ENCODE assay signal across 16 cellular contexts in the genomic region with DNA sequence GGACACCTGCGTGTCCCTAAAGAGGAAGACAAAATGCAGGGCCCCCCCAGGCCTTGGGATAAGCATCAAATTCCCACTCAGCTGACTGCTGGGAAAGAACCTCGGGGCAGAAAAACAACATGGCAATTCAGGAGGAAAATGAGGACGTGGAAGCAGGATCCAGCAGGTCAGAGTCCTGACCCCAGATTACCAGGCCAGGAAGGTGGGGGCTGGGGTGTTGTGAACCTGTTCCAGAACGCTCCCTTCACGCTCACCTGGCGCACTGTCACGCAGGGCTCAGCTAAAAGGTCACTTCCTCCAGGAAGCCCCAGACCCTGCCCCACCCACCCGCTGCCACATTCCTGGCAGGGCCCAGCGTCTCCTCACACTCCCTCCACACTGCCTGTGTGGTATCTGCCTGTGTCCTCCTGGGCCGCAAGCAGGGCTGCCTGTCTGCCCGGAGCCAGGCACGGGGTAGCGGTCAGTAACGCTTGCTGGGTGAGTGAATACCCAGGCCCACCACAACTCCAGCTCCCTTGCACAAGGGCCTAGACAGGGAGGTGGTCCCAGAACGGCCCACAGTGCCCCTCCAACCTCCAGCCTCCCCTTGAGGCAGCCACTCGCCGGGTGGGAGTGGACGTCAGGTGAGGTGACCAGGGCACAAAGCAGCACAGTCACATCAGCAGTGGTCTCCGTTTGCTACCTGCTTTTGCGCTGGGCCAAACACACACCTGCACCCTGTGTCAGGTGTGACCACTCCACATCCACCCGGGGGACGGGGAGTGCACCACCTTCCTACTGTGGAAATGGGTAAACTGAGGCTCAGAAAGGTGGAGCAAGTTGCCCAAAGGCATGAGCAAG. TPM values are rescaled to one million over a fixed set of nuclear protein-coding genes. Genes with fewer than 3 reads are reported as not detected.
DNase-seq lines count a peak whose midpoint lies in the region; ATAC-seq and TF ChIP-seq lines count a peak whose summit lies in the region.
"Had no signal": no experiment of that assay in that cellular context is flagged by ENCODE, and none has a peak within 500 bp of the region (broad histone marks: within the 10 kb centered on the region; RNA-seq: fewer than 3 reads in every experiment).

No MANE protein-coding gene starts in this region.

- H3K9me3 ChIP-seq in mesenchymal stem cell (ENCODE audit: control insufficient read depth, low read length) (no peaks in the 10 kb centered on the region), transverse colon (no peaks in the 10 kb centered on the region), T-helper 17 cell (ENCODE audit: control insufficient read depth, low read length, poor library complexity, severe bottlenecking) (no peaks in the 10 kb centered on the region)
- H3K9me3 ChIP-seq: psoas muscle, tibial nerve had no signal

- intact Hi-C loops in transverse colon (cut with DNase I; ENCODE audit: low total_unique reads): no loop called here

- no peak overlapping the region for H3K14ac ChIP-seq in mesenchymal stem cell (ENCODE audit: low read length in 2 of 2)

- H3K9ac ChIP-seq in mesenchymal stem cell (ENCODE audit: low read length): no peak overlapping the region

- H3K27ac Mint-ChIP-seq in chondrocyte (ENCODE audit: unreplicated experiment) (no peak overlapping the region), T-helper 17 cell (no peak overlapping the region)
- H3K27ac Mint-ChIP-seq: activated CD8-positive, alpha-beta T cell treated with anti-CD3 and anti-CD28 coated beads, Interleukin-2, amount 10 ng/mL, durations not matched to agents 7 days and 5 days; CD8-positive, alpha-beta T cell had no signal

- TF ChIP-seq POLR2A in transverse colon (IDR thresholded peaks at IDR 0.05): peak; percentile 29

- H3K23ac ChIP-seq in mesenchymal stem cell (ENCODE audit: low read length in 2 of 2): no peak overlapping the region

- H3K4ac ChIP-seq in mesenchymal stem cell (ENCODE audit: low read depth in 1 of 2, low read length in 2 of 2): peak overlapping the region in 1 of 2 experiments; percentile 18

- H3K4me3 ChIP-seq in mesenchymal stem cell (ENCODE audit: insufficient read depth in 1 of 2, low read depth in 1 of 2, low read length in 2 of 2) (no peak overlapping the region), transverse colon (no peak overlapping the region)
- H3K4me3 ChIP-seq: psoas muscle, tibial nerve had no signal

- no peak overlapping the region for H3K18ac ChIP-seq in mesenchymal stem cell (ENCODE audit: low read depth in 1 of 2, low read length in 2 of 2)

- TF ChIP-seq EP300 in transverse colon (IDR thresholded peaks at IDR 0.05; ENCODE audit: low read depth): no peak

- H3K27me3 Mint-ChIP-seq in chondrocyte (ENCODE audit: low read depth): no peaks in the 10 kb centered on the region
- H3K27me3 Mint-ChIP-seq in T-helper 17 cell: no peaks in the 10 kb centered on the region

- no peaks in the 10 kb centered on the region for H3K36me3 Mint-ChIP-seq in chondrocyte (ENCODE audit: low read depth)
- H3K36me3 Mint-ChIP-seq in T-helper 17 cell (ENCODE audit: low read depth): no peaks in the 10 kb centered on the region
- H3K36me3 Mint-ChIP-seq: CD8-positive, alpha-beta T cell had no signal

- no peak for TF ChIP-seq CTCF in chondrocyte (IDR thresholded peaks at IDR 0.05)
- TF ChIP-seq CTCF in transverse colon (IDR thresholded peaks at IDR 0.05): no peak
- no peak for TF ChIP-seq CTCF in GM13977 (IDR thresholded peaks at IDR 0.05; ENCODE audit: extremely low read depth, insufficient read depth, missing control alignments)

- no peak overlapping the region for H2BK15ac ChIP-seq in mesenchymal stem cell (ENCODE audit: low read depth, poor library complexity, severe bottlenecking)

- no peak overlapping the region for H2AFZ ChIP-seq in mesenchymal stem cell (ENCODE audit: low read depth, low read length)

- H2BK120ac ChIP-seq in mesenchymal stem cell (ENCODE audit: low read depth, low read length): no peak overlapping the region

- DNase-seq in activated naive CD4-positive, alpha-beta T cell treated with anti-CD3 and anti-CD28 coated beads, Interleukin-2, amount 50 U/mL, for 16 hours: peak; percentile 5
- DNase-seq in activated naive CD4-positive, alpha-beta T cell (lab: John Stamatoyannopoulos, UW): no peak
- DNase-seq in chondrocyte (ENCODE audit: low spot score) (peak; percentile 77), mesenchymal stem cell (no peak), transverse colon (peak; percentile 77), GM19240 (ENCODE audit: insufficient read length, low spot score) (no peak), T-helper 17 cell (no peak), GM13977 (ENCODE audit: low spot score) (no peak)
- DNase-seq: activated CD8-positive, alpha-beta T cell treated with anti-CD3 and anti-CD28 coated beads, Interleukin-2, amount 10 ng/mL, durations not matched to agents 7 days and 5 days; CD8-positive, alpha-beta T cell; effector memory CD4-positive, alpha-beta T cell; NCI-H1436 treated with DMSO at 0.1 percent for 48 hours; NCI-H226; stimulated activated CD4-positive, alpha-beta T cell treated with anti-CD3 and anti-CD28 coated beads, Interleukin-1b, Interleukin-23, amount 100 ng/mL, for 48 hours had no signal

- no peak overlapping the region for H3K27ac ChIP-seq in mesenchymal stem cell (ENCODE audit: low read length, poor library complexity, severe bottlenecking)
- H3K27ac ChIP-seq in transverse colon: peak overlapping the region in 3 of 4 donors; percentile 10 to 48 (median 40)
- H3K27ac ChIP-seq: psoas muscle, tibial nerve had no signal

- H3K36me3 ChIP-seq in mesenchymal stem cell (ENCODE audit: control insufficient read depth in 1 of 2, insufficient read depth in 2 of 2, low read depth in 1 of 2, low read length in 2 of 2): peaks cover 0 to 48% of the 10 kb centered on the region in 2 experiments
- no peaks in the 10 kb centered on the region for H3K36me3 ChIP-seq in transverse colon
- H3K36me3 ChIP-seq: tibial nerve had no signal

- H3K4me1 ChIP-seq in mesenchymal stem cell (ENCODE audit: control insufficient read depth, insufficient read depth, low read depth, low read length) (peaks cover 84% of the 10 kb centered on the region), transverse colon (peaks cover 21 to 45% (median 38%) of the 10 kb centered on the region in 4 donors)
- H3K4me1 ChIP-seq: psoas muscle had no signal

- H3K9me3 Mint-ChIP-seq in chondrocyte (ENCODE audit: low read depth): no peaks in the 10 kb centered on the region
- H3K9me3 Mint-ChIP-seq: CD8-positive, alpha-beta T cell had no signal

- H3K79me1 ChIP-seq in mesenchymal stem cell (replicated peaks; ENCODE audit: low read length, poor library complexity, severe bottlenecking): peaks cover 1% of the 10 kb centered on the region

- in situ Hi-C loops in transverse colon (cut with MboI; ENCODE audit: low pct_ligation_motif_present in 1 of 4, low pct_unique_long_range_greater_than_20kb in 1 of 4, low sequenced_read_pairs in 3 of 4) (no loop called here), GM13977 (cut with MboI; ENCODE audit: low pct_unique_long_range_greater_than_20kb, low sequenced_read_pairs, unreplicated experiment) (no loop called here)

- no peak overlapping the region for H2BK12ac ChIP-seq in mesenchymal stem cell (ENCODE audit: low read length in 2 of 2)

- H3K4me1 Mint-ChIP-seq in chondrocyte (ENCODE audit: low read depth) (peaks cover 15% of the 10 kb centered on the region), T-helper 17 cell (peaks cover 8% of the 10 kb centered on the region)

- H3K4me3 Mint-ChIP-seq in chondrocyte (ENCODE audit: unreplicated experiment) (no peak overlapping the region), T-helper 17 cell (no peak overlapping the region)
- H3K4me3 Mint-ChIP-seq: activated CD8-positive, alpha-beta T cell treated with anti-CD3 and anti-CD28 coated beads, Interleukin-2, amount 10 ng/mL, durations not matched to agents 7 days and 5 days; CD8-positive, alpha-beta T cell had no signal

- WGBS in mesenchymal stem cell: 89% methylated on average over 22 of the region's 22 CpGs
- 58% methylated on average over 22 of the region's 22 CpGs; no CpG with 5 or more reads in 1 of the 2 donors for WGBS in transverse colon (ENCODE audit: low coverage in 1 of 2), 2 donors

- no peak overlapping the region for H2BK5ac ChIP-seq in mesenchymal stem cell (ENCODE audit: low read depth, low read length, poor library complexity, severe bottlenecking)

- no peak for ATAC-seq in T-helper 17 cell
- ATAC-seq: activated CD8-positive, alpha-beta T cell treated with anti-CD3 and anti-CD28 coated beads, Interleukin-2, amount 10 ng/mL, durations not matched to agents 7 days and 5 days; CD8-positive, alpha-beta T cell; psoas muscle had no signal

- no peak overlapping the region for H4K91ac ChIP-seq in mesenchymal stem cell (ENCODE audit: low read length)

- H3K27me3 ChIP-seq in mesenchymal stem cell (ENCODE audit: control insufficient read depth in 1 of 2, insufficient read depth in 1 of 2, low read length in 2 of 2) (no peaks in the 10 kb centered on the region), transverse colon (no peaks in the 10 kb centered on the region)
- H3K27me3 ChIP-seq: tibial nerve had no signal

- H2AK5ac ChIP-seq in mesenchymal stem cell (ENCODE audit: low read length, severe bottlenecking): peak overlapping the region; percentile 22

- H4K8ac ChIP-seq in mesenchymal stem cell (ENCODE audit: low read length): no peak overlapping the region

- H3K4me2 ChIP-seq in mesenchymal stem cell (ENCODE audit: low read length, poor library complexity, severe bottlenecking): no peak overlapping the region

RNA-seq across cellular contexts. Expression of gene VAV2, which starts 18.1 kb away (rescaled TPM):
- total RNA-seq in chondrocyte: 17.7 to 34.2 TPM (median 19.3 TPM) in 3 replicates
- polyA plus RNA-seq in mesenchymal stem cell (2013, experiment 1 of 2): 11.6 TPM
- 11.1 TPM for polyA plus RNA-seq in mesenchymal stem cell (2013, experiment 2 of 2)
- 10 to 100 TPM in 3 of 4 donors, 1 to 10 TPM in 1; 8.2 to 52.4 (median 24.5) TPM for total RNA-seq in transverse colon
- total RNA-seq in T-helper 17 cell: 1 to 10 TPM; 3.5 to 5.5 TPM

RNA-seq across cellular contexts. Expression of gene BRD3OS, which starts 51.3 kb away (rescaled TPM):
- total RNA-seq in chondrocyte: 13.7 to 27.6 TPM (median 15.7 TPM) in 3 replicates
- 23.6 TPM for polyA plus RNA-seq in mesenchymal stem cell (2013, experiment 1 of 2)
- 26.5 TPM for polyA plus RNA-seq in mesenchymal stem cell (2013, experiment 2 of 2)
- total RNA-seq in transverse colon: 1 to 10 TPM; 3.2 to 6.6 (median 4.4) TPM
- total RNA-seq in T-helper 17 cell: 10 to 100 TPM in 1 of 2 donors, 1 to 10 TPM in 1; 7.7 to 10.2 TPM

Comparison
In these comparisons a context has a peak if more than half of its experiments do, and no peak if none do; other contexts are left out.
1. DNase-seq: peak in activated naive CD4-positive, alpha-beta T cell treated with anti-CD3 and anti-CD28 coated beads, Interleukin-2, amount 50 U/mL, for 16 hours (single experiment), chondrocyte (single experiment) and transverse colon (single experiment); none in activated naive CD4-positive, alpha-beta T cell (0 of 4), mesenchymal stem cell (single experiment), GM19240 (single experiment), T-helper 17 cell (0 of 3) and GM13977 (single experiment).